In genomic region chr10:119892188-119893065, GRCh38 we compare ENCODE assay signal across 1 cellular context.
TF ChIP-seq lines count a peak whose summit lies in the region.

Gene SEC23IP, plus strand, starts transcription at chr10:119892730. Its CDS starts 53 bp downstream, at chr10:119892783.

TF ChIP-seq in HepG2, 621 proteins besides CTCF, POLR2A, EP300 and RAD21 (continued from another document and continues in another):
- TF ChIP-seq ZBTB14 (CRISPR knock-in tag; IDR thresholded peaks at IDR 0.05) = peak; percentile 70
- peak; percentile 92 for TF ChIP-seq MIER3 (CRISPR knock-in tag; IDR thresholded peaks at IDR 0.05; ENCODE audit: borderline replicate concordance)
- TF ChIP-seq, protein P1, sequence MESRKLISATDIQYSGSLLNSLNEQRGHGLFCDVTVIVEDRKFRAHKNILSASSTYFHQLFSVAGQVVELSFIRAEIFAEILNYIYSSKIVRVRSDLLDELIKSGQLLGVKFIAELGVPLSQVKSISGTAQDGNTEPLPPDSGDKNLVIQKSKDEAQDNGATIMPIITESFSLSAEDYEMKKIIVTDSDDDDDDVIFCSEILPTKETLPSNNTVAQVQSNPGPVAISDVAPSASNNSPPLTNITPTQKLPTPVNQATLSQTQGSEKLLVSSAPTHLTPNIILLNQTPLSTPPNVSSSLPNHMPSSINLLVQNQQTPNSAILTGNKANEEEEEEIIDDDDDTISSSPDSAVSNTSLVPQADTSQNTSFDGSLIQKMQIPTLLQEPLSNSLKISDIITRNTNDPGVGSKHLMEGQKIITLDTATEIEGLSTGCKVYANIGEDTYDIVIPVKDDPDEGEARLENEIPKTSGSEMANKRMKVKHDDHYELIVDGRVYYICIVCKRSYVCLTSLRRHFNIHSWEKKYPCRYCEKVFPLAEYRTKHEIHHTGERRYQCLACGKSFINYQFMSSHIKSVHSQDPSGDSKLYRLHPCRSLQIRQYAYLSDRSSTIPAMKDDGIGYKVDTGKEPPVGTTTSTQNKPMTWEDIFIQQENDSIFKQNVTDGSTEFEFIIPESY (CRISPR knock-in tag; IDR thresholded peaks at IDR 0.05) = peak; percentile 76; the same call in 1 of the 2 replicates
- TF ChIP-seq ZBTB37 (CRISPR knock-in tag; IDR thresholded peaks at IDR 0.05) = no peak
- no peak for TF ChIP-seq SNRNP70 (IDR thresholded peaks at IDR 0.05; ENCODE audit: low read depth, low read length)
- no peak for TF ChIP-seq RFX3 (CRISPR knock-in tag; IDR thresholded peaks at IDR 0.05)
- no peak for TF ChIP-seq ZFYVE20 (CRISPR knock-in tag; IDR thresholded peaks at IDR 0.05; ENCODE audit: borderline replicate concordance, low read depth)
- peak; percentile 67; the same call in 1 of the 2 replicates for TF ChIP-seq MIER2 (CRISPR knock-in tag; IDR thresholded peaks at IDR 0.05)
- TF ChIP-seq CBX5 (CRISPR knock-in tag; IDR thresholded peaks at IDR 0.05; ENCODE audit: borderline replicate concordance) = peak; percentile 86; the same call in 1 of the 2 replicates
- peak; percentile 91; the same call in 1 of the 2 replicates for TF ChIP-seq ZNF280D (CRISPR knock-in tag; IDR thresholded peaks at IDR 0.05)
- TF ChIP-seq, protein P2, sequence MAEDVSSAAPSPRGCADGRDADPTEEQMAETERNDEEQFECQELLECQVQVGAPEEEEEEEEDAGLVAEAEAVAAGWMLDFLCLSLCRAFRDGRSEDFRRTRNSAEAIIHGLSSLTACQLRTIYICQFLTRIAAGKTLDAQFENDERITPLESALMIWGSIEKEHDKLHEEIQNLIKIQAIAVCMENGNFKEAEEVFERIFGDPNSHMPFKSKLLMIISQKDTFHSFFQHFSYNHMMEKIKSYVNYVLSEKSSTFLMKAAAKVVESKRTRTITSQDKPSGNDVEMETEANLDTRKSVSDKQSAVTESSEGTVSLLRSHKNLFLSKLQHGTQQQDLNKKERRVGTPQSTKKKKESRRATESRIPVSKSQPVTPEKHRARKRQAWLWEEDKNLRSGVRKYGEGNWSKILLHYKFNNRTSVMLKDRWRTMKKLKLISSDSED (CRISPR knock-in tag; IDR thresholded peaks at IDR 0.05) = no peak
- peak; percentile 63; the same call in 1 of the 2 replicates for TF ChIP-seq NRL (CRISPR knock-in tag; IDR thresholded peaks at IDR 0.05; ENCODE audit: borderline replicate concordance)
- no peak for TF ChIP-seq GFI1 (CRISPR knock-in tag; IDR thresholded peaks at IDR 0.05; ENCODE audit: borderline replicate concordance)
- no peak for TF ChIP-seq LCORL (IDR thresholded peaks at IDR 0.05)
- TF ChIP-seq LCORL (CRISPR knock-in tag; IDR thresholded peaks at IDR 0.05) = peak; percentile 70; the same call in 1 of the 2 replicates
- TF ChIP-seq MYC (CRISPR knock-in tag; IDR thresholded peaks at IDR 0.05; ENCODE audit: borderline replicate concordance) = peak; percentile 96
- TF ChIP-seq UBTF (CRISPR knock-in tag; IDR thresholded peaks at IDR 0.05) = peak; percentile 82
- 0 out of 2 replicates have a peak, but pooled peaks have one; percentile 23 for TF ChIP-seq ZNF33B (CRISPR knock-in tag; IDR thresholded peaks at IDR 0.05)
- TF ChIP-seq IRX3 (CRISPR knock-in tag; IDR thresholded peaks at IDR 0.05; ENCODE audit: borderline replicate concordance, low read depth) = 0 out of 2 replicates have a peak, but pooled peaks have one; percentile 43
- peak; percentile 97 for TF ChIP-seq ERF (CRISPR knock-in tag; IDR thresholded peaks at IDR 0.05)
- TF ChIP-seq ZNF567 (CRISPR knock-in tag; IDR thresholded peaks at IDR 0.05; ENCODE audit: borderline replicate concordance) = peak; percentile 58; the same call in 1 of the 2 replicates
- 0 out of 2 replicates have a peak, but pooled peaks have one; percentile 76 for TF ChIP-seq MAF1 (CRISPR knock-in tag; IDR thresholded peaks at IDR 0.05; ENCODE audit: borderline replicate concordance)
- TF ChIP-seq, protein P3, sequence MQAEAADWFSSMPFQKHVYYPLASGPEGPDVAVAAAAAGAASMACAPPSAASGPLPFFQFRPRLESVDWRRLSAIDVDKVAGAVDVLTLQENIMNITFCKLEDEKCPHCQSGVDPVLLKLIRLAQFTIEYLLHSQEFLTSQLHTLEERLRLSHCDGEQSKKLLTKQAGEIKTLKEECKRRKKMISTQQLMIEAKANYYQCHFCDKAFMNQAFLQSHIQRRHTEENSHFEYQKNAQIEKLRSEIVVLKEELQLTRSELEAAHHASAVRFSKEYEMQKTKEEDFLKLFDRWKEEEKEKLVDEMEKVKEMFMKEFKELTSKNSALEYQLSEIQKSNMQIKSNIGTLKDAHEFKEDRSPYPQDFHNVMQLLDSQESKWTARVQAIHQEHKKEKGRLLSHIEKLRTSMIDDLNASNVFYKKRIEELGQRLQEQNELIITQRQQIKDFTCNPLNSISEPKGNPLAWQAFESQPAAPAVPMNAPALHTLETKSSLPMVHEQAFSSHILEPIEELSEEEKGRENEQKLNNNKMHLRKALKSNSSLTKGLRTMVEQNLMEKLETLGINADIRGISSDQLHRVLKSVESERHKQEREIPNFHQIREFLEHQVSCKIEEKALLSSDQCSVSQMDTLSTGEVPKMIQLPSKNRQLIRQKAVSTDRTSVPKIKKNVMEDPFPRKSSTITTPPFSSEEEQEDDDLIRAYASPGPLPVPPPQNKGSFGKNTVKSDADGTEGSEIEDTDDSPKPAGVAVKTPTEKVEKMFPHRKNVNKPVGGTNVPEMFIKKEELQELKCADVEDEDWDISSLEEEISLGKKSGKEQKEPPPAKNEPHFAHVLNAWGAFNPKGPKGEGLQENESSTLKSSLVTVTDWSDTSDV (CRISPR knock-in tag; IDR thresholded peaks at IDR 0.05) = no peak; the same call in 1 of the 2 replicates
- TF ChIP-seq NFAT5 (CRISPR knock-in tag; IDR thresholded peaks at IDR 0.05) = peak; percentile 74; the same call in 1 of the 2 replicates
- TF ChIP-seq, protein P4, sequence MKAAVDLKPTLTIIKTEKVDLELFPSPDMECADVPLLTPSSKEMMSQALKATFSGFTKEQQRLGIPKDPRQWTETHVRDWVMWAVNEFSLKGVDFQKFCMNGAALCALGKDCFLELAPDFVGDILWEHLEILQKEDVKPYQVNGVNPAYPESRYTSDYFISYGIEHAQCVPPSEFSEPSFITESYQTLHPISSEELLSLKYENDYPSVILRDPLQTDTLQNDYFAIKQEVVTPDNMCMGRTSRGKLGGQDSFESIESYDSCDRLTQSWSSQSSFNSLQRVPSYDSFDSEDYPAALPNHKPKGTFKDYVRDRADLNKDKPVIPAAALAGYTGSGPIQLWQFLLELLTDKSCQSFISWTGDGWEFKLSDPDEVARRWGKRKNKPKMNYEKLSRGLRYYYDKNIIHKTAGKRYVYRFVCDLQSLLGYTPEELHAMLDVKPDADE (CRISPR knock-in tag; IDR thresholded peaks at IDR 0.05) = peak; percentile 69; the same call in 1 of the 2 replicates
- peak; percentile 83 for TF ChIP-seq NFKBIZ (CRISPR knock-in tag; IDR thresholded peaks at IDR 0.05)
